In genomic region chr7:64308019-64308275, GRCh38 we compare ENCODE assay signal across 9 cellular contexts. TPM values are rescaled to one million over a fixed set of nuclear protein-coding genes. Genes with fewer than 3 reads are reported as not detected.
DNase-seq lines count a peak whose midpoint lies in the region; ATAC-seq and TF ChIP-seq lines count a peak whose summit lies in the region.
"Had no signal": no experiment of that assay in that cellular context is flagged by ENCODE, and none has a peak within 500 bp of the region (broad histone marks: within the 10 kb centered on the region; RNA-seq: fewer than 3 reads in every experiment).

No MANE protein-coding gene starts in this region.

- no peaks in the 10 kb centered on the region for H3K36me3 Mint-ChIP-seq in brain
- H3K36me3 Mint-ChIP-seq in naive B cell, result no peaks in the 10 kb centered on the region
- H3K36me3 Mint-ChIP-seq in nephron progenitor cell (ENCODE audit: low read depth), result no peaks in the 10 kb centered on the region

- peak overlapping the region; percentile 78 to 92 (median 88) for H3K4me2 ChIP-seq in BLaER1 treated with 17β-estradiol and CSF1 and Interleukin-3, amounts not matched to agents 10 nM and 100 nM
- H3K4me2 ChIP-seq: KMS-11 had no signal

- H3K4me3 ChIP-seq in BLaER1 treated with 17β-estradiol and CSF1 and Interleukin-3, amounts not matched to agents 10 nM and 100 nM, result peak overlapping the region; percentile 59 to 76 (median 66)
- peak overlapping the region; percentile 55; the same call in 1 of the 2 replicates for H3K4me3 ChIP-seq in HUES6 (ENCODE audit: low read depth, low read length)

- H3K9me3 Mint-ChIP-seq in brain, result peaks cover 7 to 35% (median 10%) of the 10 kb centered on the region in 5 experiments
- peaks cover 0 to 7% (median 0%) of the 10 kb centered on the region in 7 donors for H3K9me3 Mint-ChIP-seq in naive B cell
- H3K9me3 Mint-ChIP-seq in nephron progenitor cell, result peaks cover 96% of the 10 kb centered on the region

- H3K4me1 ChIP-seq in BLaER1 treated with 17β-estradiol and CSF1 and Interleukin-3, amounts not matched to agents 10 nM and 100 nM, result peaks cover 16 to 37% (median 35%) of the 10 kb centered on the region in 10 experiments; a peak in 18 of 20 replicates
- no peaks in the 10 kb centered on the region for H3K4me1 ChIP-seq in HUES6 (ENCODE audit: control insufficient read depth, insufficient read depth, low read length)

- H3K27me3 Mint-ChIP-seq in brain (peaks cover 7% of the 10 kb centered on the region), naive B cell (no peaks in the 10 kb centered on the region), nephron progenitor cell (ENCODE audit: low read depth, poor library complexity) (no peaks in the 10 kb centered on the region)

- peaks cover 0 to 9% (median 0%) of the 10 kb centered on the region in 11 experiments; a peak in 4 of 22 replicates for H3K36me3 ChIP-seq in BLaER1 treated with 17β-estradiol and CSF1 and Interleukin-3, amounts not matched to agents 10 nM and 100 nM
- H3K36me3 ChIP-seq in HUES6 (ENCODE audit: control insufficient read depth, insufficient read depth, low read length), result no peaks in the 10 kb centered on the region

- no peaks in the 10 kb centered on the region for H3K27me3 ChIP-seq in BLaER1 treated with 17β-estradiol and CSF1 and Interleukin-3, amounts not matched to agents 10 nM and 100 nM
- no peaks in the 10 kb centered on the region for H3K27me3 ChIP-seq in HUES6 (ENCODE audit: control insufficient read depth, insufficient read depth, low read length)

- no peaks in the 10 kb centered on the region for H4K20me1 ChIP-seq in BLaER1 treated with 17β-estradiol and CSF1 and Interleukin-3, amounts not matched to agents 10 nM and 100 nM

- ATAC-seq in naive B cell (ENCODE audit: low read depth in 2 of 2), result no peak
- no peak for ATAC-seq in GM18861 (IDR thresholded peaks at IDR 0.05; ENCODE audit: unreplicated experiment)

- DNase-seq in naive B cell (no peak), nephron progenitor cell (no peak), kidney glomerular epithelial cell (lab: John Stamatoyannopoulos, UW) (no peak), DMS153 treated with DMSO at 0.1 percent for 48 hours (lab: John Stamatoyannopoulos, UW; ENCODE audit: unreplicated experiment) (no peak)

- TF ChIP-seq CTCF in brain (conservative IDR thresholded peaks at IDR 0.05) (no peak), nephron progenitor cell (IDR thresholded peaks at IDR 0.05) (no peak)

- peak overlapping the region; percentile 77 to 89 (median 84) for H3K9ac ChIP-seq in BLaER1 treated with 17β-estradiol and CSF1 and Interleukin-3, amounts not matched to agents 10 nM and 100 nM
- H3K9ac ChIP-seq in HUES6 (ENCODE audit: low read length), result no peak overlapping the region
- H3K9ac ChIP-seq: KMS-11 had no signal

- peaks cover 0 to 34% (median 7%) of the 10 kb centered on the region in 11 experiments; a peak in 16 of 22 replicates for H3K9me3 ChIP-seq in BLaER1 treated with 17β-estradiol and CSF1 and Interleukin-3, amounts not matched to agents 10 nM and 100 nM (replicated peaks in 1 of 11)
- peaks cover 57% of the 10 kb centered on the region for H3K9me3 ChIP-seq in HUES6 (ENCODE audit: control insufficient read depth, insufficient read depth, low read depth, low read length)

- peak overlapping the region; percentile 85 to 98 (median 90) for H3K4me3 Mint-ChIP-seq in brain
- peak overlapping the region; percentile 95 to 99 (median 98) for H3K4me3 Mint-ChIP-seq in naive B cell
- no peak overlapping the region for H3K4me3 Mint-ChIP-seq in nephron progenitor cell

- peaks cover 30% of the 10 kb centered on the region for H3K4me1 Mint-ChIP-seq in brain
- peaks cover 12 to 47% (median 45%) of the 10 kb centered on the region in 3 donors for H3K4me1 Mint-ChIP-seq in naive B cell
- no peaks in the 10 kb centered on the region for H3K4me1 Mint-ChIP-seq in nephron progenitor cell

- peak overlapping the region; percentile 64 to 90 (median 83) for H3K27ac ChIP-seq in BLaER1 treated with 17β-estradiol and CSF1 and Interleukin-3, amounts not matched to agents 10 nM and 100 nM
- no peak overlapping the region for H3K27ac ChIP-seq in HUES6 (ENCODE audit: low read depth, low read length)
- H3K27ac ChIP-seq: KMS-11 had no signal

- H3K27ac Mint-ChIP-seq in brain, result peak overlapping the region; percentile 93 to 97 (median 95)
- peak overlapping the region; percentile 98 to 99 (median 99) for H3K27ac Mint-ChIP-seq in naive B cell
- no peak overlapping the region for H3K27ac Mint-ChIP-seq in nephron progenitor cell

RNA-seq across cellular contexts. Expression of gene ZNF736, which starts 5.8 kb away (rescaled TPM):
- polyA plus RNA-seq in brain (ENCODE audit: insufficient read depth, low read depth, low replicate concordance) (4.9 TPM), naive B cell (ENCODE audit: low read depth in 6 of 6) (1 to 10 TPM; 4.6 to 8.7 (median 7.6) TPM)
